Comparison of ENCODE assay signal across 20 cellular contexts in genomic region chr17:37729905-37730304, GRCh38. TPM values are rescaled to one million over a fixed set of nuclear protein-coding genes. Genes with fewer than 3 reads are reported as not detected.
DNase-seq lines count a peak whose midpoint lies in the region; ATAC-seq, FAIRE-seq and TF ChIP-seq lines count a peak whose summit lies in the region.
"Had no signal": no experiment of that assay in that cellular context is flagged by ENCODE, and none has a peak within 500 bp of the region (broad histone marks: within the 10 kb centered on the region; RNA-seq: fewer than 3 reads in every experiment).

No MANE protein-coding gene starts in this region.

- no CpG with 5 or more reads among the region's 6 CpGs for WGBS in H9 (ENCODE audit: extremely low coverage, insufficient read length, low lambda C conversion rate)
- WGBS in body of pancreas, 2 donors, result 68 to 81% methylated on average over 6 of the region's 6 CpGs
- WGBS in mesenchymal stem cell, result 68% methylated on average over 6 of the region's 6 CpGs
- 66 to 69% methylated on average over 6 of the region's 6 CpGs for WGBS in pancreas, 2 donors
- 47 to 76% methylated on average over 4 of the region's 6 CpGs for WGBS in esophagus squamous epithelium, 2 donors
- WGBS in tibial nerve, 2 donors, result 42 to 43% methylated on average over 6 of the region's 6 CpGs

- no peak for DNase-seq in H9
- DNase-seq in body of pancreas, result no peak
- no peak for DNase-seq in mesenchymal stem cell
- no peak for DNase-seq in pancreas
- DNase-seq in esophagus squamous epithelium (lab: John Stamatoyannopoulos, UW), result no peak
- DNase-seq in tibial nerve (ENCODE audit: low spot score in 2 of 2), result no peak
- DNase-seq: AML-193, DMS79, KG1, NCI-H1105 treated with DMSO at 0.1 percent for 48 hours, NCI-H187, NCI-H2227 treated with DMSO at 0.1 percent for 48 hours, NCI-H524, NCI-H82, SHP77 had no signal

- no peak overlapping the region for H2BK12ac ChIP-seq in H9 (ENCODE audit: insufficient read length, low read depth, low read length)
- no peak overlapping the region for H2BK12ac ChIP-seq in mesenchymal stem cell (ENCODE audit: low read length in 2 of 2)

- H2BK15ac ChIP-seq in H9 (ENCODE audit: low read depth, low read length), result no peak overlapping the region
- no peak overlapping the region for H2BK15ac ChIP-seq in mesenchymal stem cell (ENCODE audit: low read depth, poor library complexity, severe bottlenecking)

- peaks cover 0 to 12% of the 10 kb centered on the region in 2 donors for H3K36me3 ChIP-seq in body of pancreas (replicated peaks in 1 of 2; ENCODE audit: insufficient read depth in 1 of 2, low read depth in 2 of 2)
- peaks cover 0 to 77% of the 10 kb centered on the region in 2 experiments for H3K36me3 ChIP-seq in mesenchymal stem cell (ENCODE audit: control insufficient read depth in 1 of 2, insufficient read depth in 2 of 2, low read depth in 1 of 2, low read length in 2 of 2)
- H3K36me3 ChIP-seq in pancreas, result peaks cover 0 to 41% (median 4%) of the 10 kb centered on the region in 3 donors
- H3K36me3 ChIP-seq in esophagus squamous epithelium, result no peaks in the 10 kb centered on the region
- no peaks in the 10 kb centered on the region for H3K36me3 ChIP-seq in tibial nerve
- H3K36me3 ChIP-seq: HAP-1 had no signal

- H3K9ac ChIP-seq in H9 (ENCODE audit: extremely low read depth, insufficient read length, low read length), result no peak overlapping the region
- no peak overlapping the region for H3K9ac ChIP-seq in mesenchymal stem cell (ENCODE audit: low read length)

- no peaks in the 10 kb centered on the region for H4K20me1 ChIP-seq in H9 (ENCODE audit: control insufficient read depth, insufficient read depth, insufficient read length)

- H3K4me3 ChIP-seq in body of pancreas, result no peak overlapping the region
- no peak overlapping the region for H3K4me3 ChIP-seq in mesenchymal stem cell (ENCODE audit: insufficient read depth in 1 of 2, low read depth in 1 of 2, low read length in 2 of 2)
- no peak overlapping the region for H3K4me3 ChIP-seq in pancreas
- H3K4me3 ChIP-seq in esophagus squamous epithelium, result no peak overlapping the region
- no peak overlapping the region for H3K4me3 ChIP-seq in tibial nerve
- H3K4me3 ChIP-seq: HAP-1 had no signal

- H2BK5ac ChIP-seq in H9 (ENCODE audit: insufficient read length, low read length) (no peak overlapping the region), mesenchymal stem cell (ENCODE audit: low read depth, low read length, poor library complexity, severe bottlenecking) (no peak overlapping the region)

- no peak overlapping the region for H2AFZ ChIP-seq in H9 (ENCODE audit: low read length)
- no peak overlapping the region for H2AFZ ChIP-seq in mesenchymal stem cell (ENCODE audit: low read depth, low read length)

- H3K79me2 ChIP-seq in H9 (ENCODE audit: insufficient read depth, low read length), result no peaks in the 10 kb centered on the region

- peaks cover 64% of the 10 kb centered on the region for H3K27me3 Mint-ChIP-seq in H9 (ENCODE audit: low read depth)

- intact Hi-C loops in body of pancreas (cut with DNase I) (no loop called here), pancreas (cut with DNase I) (no loop called here), esophagus squamous epithelium (cut with DNase I) (no loop called here)

- no peak for TF ChIP-seq CTCF in H9 (conservative IDR thresholded peaks at IDR 0.05)
- no peak for TF ChIP-seq CTCF in body of pancreas (IDR thresholded peaks at IDR 0.05)
- TF ChIP-seq CTCF in pancreas (IDR thresholded peaks at IDR 0.05), result no peak
- no peak for TF ChIP-seq CTCF in esophagus squamous epithelium (IDR thresholded peaks at IDR 0.05)
- no peak for TF ChIP-seq CTCF in tibial nerve (IDR thresholded peaks at IDR 0.05)

- no peaks in the 10 kb centered on the region for H3K23me2 ChIP-seq in H9 (ENCODE audit: insufficient read length, low read depth, low read length, poor library complexity, severe bottlenecking)

- no peak overlapping the region for H3T11ph ChIP-seq in H9 (ENCODE audit: low read length)

- H2BK20ac ChIP-seq in H9 (ENCODE audit: low read depth, low read length, poor library complexity, severe bottlenecking), result no peak overlapping the region

- no peaks in the 10 kb centered on the region; the same call in 1 of the 2 replicates for H3K27me3 ChIP-seq in H9 (ENCODE audit: insufficient read depth, low read length)
- H3K27me3 ChIP-seq in body of pancreas, result no peaks in the 10 kb centered on the region
- peaks cover 0 to 76% of the 10 kb centered on the region in 2 experiments for H3K27me3 ChIP-seq in mesenchymal stem cell (ENCODE audit: control insufficient read depth in 1 of 2, insufficient read depth in 1 of 2, low read length in 2 of 2)
- H3K27me3 ChIP-seq in pancreas, result no peaks in the 10 kb centered on the region
- peaks cover 0 to 38% (median 0%) of the 10 kb centered on the region in 4 donors for H3K27me3 ChIP-seq in esophagus squamous epithelium
- peaks cover 0 to 6% of the 10 kb centered on the region in 2 donors for H3K27me3 ChIP-seq in tibial nerve

- no peaks in the 10 kb centered on the region for H3K36me3 Mint-ChIP-seq in H9 (ENCODE audit: insufficient read depth in 1 of 3, low read depth in 3 of 3)

- H3K79me1 ChIP-seq in H9 (ENCODE audit: insufficient read depth, low read depth, low read length, poor library complexity, severe bottlenecking) (no peaks in the 10 kb centered on the region), mesenchymal stem cell (replicated peaks; ENCODE audit: low read length, poor library complexity, severe bottlenecking) (no peaks in the 10 kb centered on the region)

- no peak overlapping the region for H2AK5ac ChIP-seq in H9 (ENCODE audit: insufficient read length, low read length)
- H2AK5ac ChIP-seq in mesenchymal stem cell (ENCODE audit: low read length, severe bottlenecking), result peak overlapping the region; percentile 11

- H3K23ac ChIP-seq in H9 (ENCODE audit: insufficient read length, low read depth, low read length) (no peak overlapping the region), mesenchymal stem cell (ENCODE audit: low read length in 2 of 2) (no peak overlapping the region)

- no peak overlapping the region for H3K27ac ChIP-seq in H9 (ENCODE audit: insufficient read length, low read depth, low read length)
- H3K27ac ChIP-seq in body of pancreas, result peak overlapping the region in 3 of 4 donors; percentile 41 to 57 (median 45)
- H3K27ac ChIP-seq in mesenchymal stem cell (ENCODE audit: low read length, poor library complexity, severe bottlenecking), result peak overlapping the region; percentile 0
- peak overlapping the region in 3 of 4 donors; percentile 20 to 33 (median 30) for H3K27ac ChIP-seq in pancreas
- no peak overlapping the region for H3K27ac ChIP-seq in esophagus squamous epithelium
- no peak overlapping the region for H3K27ac ChIP-seq in tibial nerve
- H3K27ac ChIP-seq: C4-2B had no signal

- no peak for TF ChIP-seq EP300 in tibial nerve (IDR thresholded peaks at IDR 0.05)

- H3K27ac Mint-ChIP-seq in H9, result peak overlapping the region in 2 of 3 experiments; percentile 34 to 45; a peak in 2 of 7 replicates

- H3K9me3 ChIP-seq in H9 (ENCODE audit: control insufficient read depth, low read depth, low read length), result no peaks in the 10 kb centered on the region
- no peaks in the 10 kb centered on the region for H3K9me3 ChIP-seq in body of pancreas
- no peaks in the 10 kb centered on the region for H3K9me3 ChIP-seq in mesenchymal stem cell (ENCODE audit: control insufficient read depth, low read length)
- no peaks in the 10 kb centered on the region for H3K9me3 ChIP-seq in pancreas
- no peaks in the 10 kb centered on the region for H3K9me3 ChIP-seq in esophagus squamous epithelium
- H3K9me3 ChIP-seq in tibial nerve, result no peaks in the 10 kb centered on the region
- H3K9me3 ChIP-seq: HAP-1 had no signal

- H3K4me2 ChIP-seq in H9 (ENCODE audit: insufficient read depth, insufficient read length, low read length), result no peak overlapping the region
- H3K4me2 ChIP-seq in mesenchymal stem cell (ENCODE audit: low read length, poor library complexity, severe bottlenecking), result no peak overlapping the region

- no peak overlapping the region for H3K4me3 Mint-ChIP-seq in H9

- H3K18ac ChIP-seq in H9 (ENCODE audit: insufficient read length, low read depth, low read length) (no peak overlapping the region), mesenchymal stem cell (ENCODE audit: low read depth in 1 of 2, low read length in 2 of 2) (no peak overlapping the region)

- no peaks in the 10 kb centered on the region for H3K4me1 ChIP-seq in H9 (ENCODE audit: insufficient read depth, low read length)
- H3K4me1 ChIP-seq in body of pancreas, result peaks cover 54% of the 10 kb centered on the region
- peaks cover 44% of the 10 kb centered on the region for H3K4me1 ChIP-seq in mesenchymal stem cell (ENCODE audit: control insufficient read depth, insufficient read depth, low read depth, low read length)
- H3K4me1 ChIP-seq in pancreas, result peaks cover 14 to 30% (median 21%) of the 10 kb centered on the region in 3 donors
- no peaks in the 10 kb centered on the region for H3K4me1 ChIP-seq in esophagus squamous epithelium
- H3K4me1 ChIP-seq in tibial nerve, result no peaks in the 10 kb centered on the region

- no peak overlapping the region for H3K4ac ChIP-seq in H9 (ENCODE audit: low read depth, low read length)
- no peak overlapping the region for H3K4ac ChIP-seq in mesenchymal stem cell (ENCODE audit: low read depth in 1 of 2, low read length in 2 of 2)

- H3K14ac ChIP-seq in H9 (ENCODE audit: insufficient read depth, low read length) (no peak overlapping the region), mesenchymal stem cell (ENCODE audit: low read length in 2 of 2) (no peak overlapping the region)

- H3K4me1 Mint-ChIP-seq in H9, result peaks cover 7 to 40% of the 10 kb centered on the region in 2 experiments

- TF ChIP-seq POLR2A in body of pancreas (IDR thresholded peaks at IDR 0.05) (no peak), esophagus squamous epithelium (IDR thresholded peaks at IDR 0.05) (no peak), tibial nerve (IDR thresholded peaks at IDR 0.05) (no peak)

- H4K91ac ChIP-seq in H9 (ENCODE audit: insufficient read length, low read depth, low read length) (no peak overlapping the region), mesenchymal stem cell (ENCODE audit: low read length) (no peak overlapping the region)

- no peak overlapping the region for H4K8ac ChIP-seq in H9 (replicated peaks; ENCODE audit: insufficient read length, low read depth, low read length)
- H4K8ac ChIP-seq in mesenchymal stem cell (ENCODE audit: low read length), result no peak overlapping the region

- no peak overlapping the region for H3K56ac ChIP-seq in H9 (ENCODE audit: insufficient read length, low read depth, low read length)

- no peaks in the 10 kb centered on the region for H3K9me3 Mint-ChIP-seq in H9

- ATAC-seq in body of pancreas (no peak), pancreas (no peak), GM19023 (IDR thresholded peaks at IDR 0.05; ENCODE audit: unreplicated experiment) (no peak)
- ATAC-seq: SK-N-SH treated with all-trans-retinoic acid at 6 μM for 48 hours had no signal

- H2BK120ac ChIP-seq in H9 (ENCODE audit: low read depth, low read length, poor library complexity, severe bottlenecking), result no peak overlapping the region
- no peak overlapping the region for H2BK120ac ChIP-seq in mesenchymal stem cell (ENCODE audit: low read depth, low read length)

- FAIRE-seq in pancreas (lab: Jason Lieb, UNC), result no peak

- H4K5ac ChIP-seq in H9 (ENCODE audit: insufficient read length, low read depth, low read length), result no peak overlapping the region

RNA-seq across cellular contexts. Expression of gene HNF1B, which starts 15.0 kb away (rescaled TPM):
- total RNA-seq in H9 (2021) (not detected in 2 replicates), body of pancreas (10 to 100 TPM; 22.3 to 37.6 TPM), pancreas (10 to 100 TPM; 24.9 to 50.5 (median 29.5) TPM), esophagus squamous epithelium (not detected), tibial nerve (not detected)
- polyA plus RNA-seq in mesenchymal stem cell (2013, experiment 1 of 2), result 0.03 TPM
- polyA plus RNA-seq in mesenchymal stem cell (2013, experiment 2 of 2), result 0.03 TPM
- 10 to 100 TPM; 36.5 to 49.2 TPM for polyA plus RNA-seq in pancreas
- total RNA-seq: G401 had no signal

Comparison
In these comparisons a context has a peak if more than half of its experiments do, and no peak if none do; other contexts are left out.
1. H3K27ac ChIP-seq: peak in body of pancreas (3 of 4), mesenchymal stem cell (single experiment) and pancreas (3 of 4); none in H9 (single experiment), esophagus squamous epithelium (0 of 4) and tibial nerve (0 of 4).
2. RNA of gene HNF1B, which starts 15.0 kb away (total RNA-seq): 22.3 to 37.6 TPM in body of pancreas and 24.9 to 50.5 TPM in pancreas; not detected in H9, not detected in esophagus squamous epithelium and not detected in tibial nerve; every median in the first group is over 10 times any median in the second.